In genomic region chr16:85594621-85595298, GRCh38 we compare ENCODE assay signal across 1 cellular context.
TF ChIP-seq lines count a peak whose summit lies in the region.

No MANE protein-coding gene starts in this region.

TF ChIP-seq in IMR-90, 13 proteins besides CTCF, POLR2A, EP300 and RAD21:
- TF ChIP-seq RCOR1 (IDR thresholded peaks at IDR 0.05; ENCODE audit: insufficient replicate concordance, low read length) (no peak), FOS (IDR thresholded peaks at IDR 0.05; ENCODE audit: low read depth, low read length) (no peak), USF2 (IDR thresholded peaks at IDR 0.05; ENCODE audit: low read depth, low read length) (no peak), BHLHE40 (IDR thresholded peaks at IDR 0.05; ENCODE audit: low read depth, low read length) (no peak), ELK1 (IDR thresholded peaks at IDR 0.05; ENCODE audit: borderline replicate concordance, low read depth, low read length) (no peak), SMC3 (IDR thresholded peaks at IDR 0.05; ENCODE audit: low read depth, low read length) (no peak), CHD1 (IDR thresholded peaks at IDR 0.05; ENCODE audit: low read depth, low read length) (no peak), RFX5 (IDR thresholded peaks at IDR 0.05; ENCODE audit: low read depth, low read length) (no peak), NFE2L2 (IDR thresholded peaks at IDR 0.05; ENCODE audit: low read depth, low read length) (no peak), MAZ (IDR thresholded peaks at IDR 0.05; ENCODE audit: borderline replicate concordance, low read depth, low read length) (no peak), MXI1 (IDR thresholded peaks at IDR 0.05; ENCODE audit: borderline replicate concordance, low read depth, low read length) (no peak), CEBPB (IDR thresholded peaks at IDR 0.05; ENCODE audit: low read depth, low read length) (no peak), MAFK (IDR thresholded peaks at IDR 0.05; ENCODE audit: low read depth, low read length) (no peak)
